32 cellular contexts compared by ENCODE assay signal in genomic region chr15:29283371-29283770, GRCh38.
"Had no signal": no experiment of that assay in that cellular context is flagged by ENCODE, and none has a peak within 500 bp of the region (broad histone marks: within the 10 kb centered on the region; RNA-seq: fewer than 3 reads in every experiment).

No MANE protein-coding gene starts in this region.

- H3K36me3 Mint-ChIP-seq: naive B cell, neural progenitor cell had no signal

- DNase-seq: naive B cell; naive thymus-derived CD8-positive, alpha-beta T cell; nephron progenitor cell; occipital lobe; ovary; posterior cingulate gyrus; psoas muscle; right cardiac atrium; right lobe of liver; sigmoid colon; spleen; stimulated activated CD4-positive, alpha-beta T cell treated with anti-CD3 and anti-CD28 coated beads, Interleukin-12 subunit alpha, Interleukin-12 subunit beta, amount 100 ng/mL, for 4 hours; stimulated activated CD4-positive, alpha-beta T cell treated with anti-CD3 and anti-CD28 coated beads, Interleukin-1b, Interleukin-23, amount 100 ng/mL, for 48 hours; stimulated activated CD4-positive, alpha-beta T cell treated with anti-CD3 and anti-CD28 coated beads, Interleukin-4, amount 100 ng/mL, for 1 hour; stimulated activated CD4-positive, alpha-beta T cell treated with anti-CD3 and anti-CD28 coated beads, Interleukin-4, amount 100 ng/mL, for 4 hours; stimulated activated CD8-positive, alpha-beta memory T cell treated with anti-CD3 and anti-CD28 coated beads, Interleukin-4, amount 100 ng/mL, for 48 hours; stimulated activated naive CD4-positive, alpha-beta T cell; stimulated activated naive CD8-positive, alpha-beta T cell treated with anti-CD3 and anti-CD28 coated beads, Interleukin-15, amount 100 ng/mL, for 72 hours; stimulated activated naive CD8-positive, alpha-beta T cell treated with anti-CD3 and anti-CD28 coated beads, Interleukin-15, Interleukin-2, amounts not matched to agents 100 U/mL and 50 U/mL, for 24 hours; substantia nigra; testis; tibial artery; trophoblast cell; upper lobe of left lung had no signal

- H3K9me3 Mint-ChIP-seq: natural killer cell treated with Interleukin-12 subunit alpha and Interleukin-12 subunit beta and Interleukin-15 and Interleukin-18, amount 100 ng/mL, for 72 hours; nephron progenitor cell; neural progenitor cell; stimulated activated naive CD8-positive, alpha-beta T cell treated with anti-CD3 and anti-CD28 coated beads, Interleukin-15, amount 100 ng/mL, for 72 hours had no signal

- H3K4me3 ChIP-seq: neural progenitor cell, ovary, psoas muscle, right lobe of liver, sigmoid colon, skin epidermis, smooth muscle cell, spleen, suprapubic skin, testis, tibial artery, upper lobe of left lung had no signal

- H3K27me3 ChIP-seq: neural progenitor cell, ovary, right lobe of liver, sigmoid colon, testis, upper lobe of left lung had no signal

- ATAC-seq: naive thymus-derived CD8-positive, alpha-beta T cell; natural killer cell treated with Interleukin-12 subunit alpha and Interleukin-12 subunit beta and Interleukin-15 and Interleukin-18, amount 100 ng/mL, for 72 hours; psoas muscle; right cardiac atrium; right lobe of liver; stimulated activated memory B cell treated with anti-CD40 and anti-IgM and Interleukin-4, amounts not matched to agents 10 μg/mL and 1 μg/mL and 100 μg/mL, for 72 hours; stimulated activated naive CD8-positive, alpha-beta T cell treated with anti-CD3 and anti-CD28 coated beads, Interleukin-15, amount 100 ng/mL, for 72 hours; stimulated activated naive CD8-positive, alpha-beta T cell treated with anti-CD3 and anti-CD28 coated beads, Interleukin-15, Interleukin-2, amounts not matched to agents 100 U/mL and 50 U/mL, for 24 hours had no signal

- H3K4me3 Mint-ChIP-seq: naive B cell; naive thymus-derived CD8-positive, alpha-beta T cell; natural killer cell treated with Interleukin-12 subunit alpha and Interleukin-12 subunit beta and Interleukin-15 and Interleukin-18, amount 100 ng/mL, for 72 hours; nephron progenitor cell; neural progenitor cell; stimulated activated memory B cell treated with anti-CD40 and anti-IgM and Interleukin-4, amounts not matched to agents 10 μg/mL and 1 μg/mL and 100 μg/mL, for 72 hours; stimulated activated naive CD8-positive, alpha-beta T cell treated with anti-CD3 and anti-CD28 coated beads, Interleukin-15, amount 100 ng/mL, for 72 hours had no signal

- H3K36me3 ChIP-seq: neural progenitor cell, ovary, right lobe of liver, sigmoid colon, spleen, suprapubic skin, tibial artery, upper lobe of left lung had no signal

- H3K27ac ChIP-seq: neural progenitor cell, ovary, parathyroid adenoma, psoas muscle, right lobe of liver, sigmoid colon, skin epidermis, spleen, suprapubic skin, testis, tibial artery, upper lobe of left lung had no signal

- H3K27ac Mint-ChIP-seq: naive B cell; naive thymus-derived CD8-positive, alpha-beta T cell; natural killer cell treated with Interleukin-12 subunit alpha and Interleukin-12 subunit beta and Interleukin-15 and Interleukin-18, amount 100 ng/mL, for 72 hours; nephron progenitor cell; neural progenitor cell; progenitor cell of endocrine pancreas; stimulated activated memory B cell treated with anti-CD40 and anti-IgM and Interleukin-4, amounts not matched to agents 10 μg/mL and 1 μg/mL and 100 μg/mL, for 72 hours; stimulated activated naive CD8-positive, alpha-beta T cell treated with anti-CD3 and anti-CD28 coated beads, Interleukin-15, amount 100 ng/mL, for 72 hours had no signal

- H3K9me3 ChIP-seq: ovary, psoas muscle, right lobe of liver, sigmoid colon, spleen, suprapubic skin, testis, tibial artery, upper lobe of left lung had no signal

- H3K4me1 ChIP-seq: parathyroid adenoma, psoas muscle, right lobe of liver, sigmoid colon, spleen, suprapubic skin, testis, tibial artery had no signal

- H3K4me1 Mint-ChIP-seq: naive B cell; naive thymus-derived CD8-positive, alpha-beta T cell; nephron progenitor cell; stimulated activated memory B cell treated with anti-CD40 and anti-IgM and Interleukin-4, amounts not matched to agents 10 μg/mL and 1 μg/mL and 100 μg/mL, for 72 hours; stimulated activated naive CD8-positive, alpha-beta T cell treated with anti-CD3 and anti-CD28 coated beads, Interleukin-15, amount 100 ng/mL, for 72 hours had no signal
